Comparison of ENCODE assay signal across 1 cellular context in genomic region chr6:157424491-157425020, GRCh38.
TF ChIP-seq lines count a peak whose summit lies in the region.

No MANE protein-coding gene starts in this region.

TF ChIP-seq in HepG2, 621 proteins besides CTCF, POLR2A, EP300 and RAD21 (continued from another document and continues in another):
- TF ChIP-seq, protein P1, sequence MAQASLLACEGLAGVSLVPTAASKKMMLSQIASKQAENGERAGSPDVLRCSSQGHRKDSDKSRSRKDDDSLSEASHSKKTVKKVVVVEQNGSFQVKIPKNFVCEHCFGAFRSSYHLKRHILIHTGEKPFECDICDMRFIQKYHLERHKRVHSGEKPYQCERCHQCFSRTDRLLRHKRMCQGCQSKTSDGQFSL (CRISPR knock-in tag; IDR thresholded peaks at IDR 0.05), result no peak
- TF ChIP-seq, protein P2, sequence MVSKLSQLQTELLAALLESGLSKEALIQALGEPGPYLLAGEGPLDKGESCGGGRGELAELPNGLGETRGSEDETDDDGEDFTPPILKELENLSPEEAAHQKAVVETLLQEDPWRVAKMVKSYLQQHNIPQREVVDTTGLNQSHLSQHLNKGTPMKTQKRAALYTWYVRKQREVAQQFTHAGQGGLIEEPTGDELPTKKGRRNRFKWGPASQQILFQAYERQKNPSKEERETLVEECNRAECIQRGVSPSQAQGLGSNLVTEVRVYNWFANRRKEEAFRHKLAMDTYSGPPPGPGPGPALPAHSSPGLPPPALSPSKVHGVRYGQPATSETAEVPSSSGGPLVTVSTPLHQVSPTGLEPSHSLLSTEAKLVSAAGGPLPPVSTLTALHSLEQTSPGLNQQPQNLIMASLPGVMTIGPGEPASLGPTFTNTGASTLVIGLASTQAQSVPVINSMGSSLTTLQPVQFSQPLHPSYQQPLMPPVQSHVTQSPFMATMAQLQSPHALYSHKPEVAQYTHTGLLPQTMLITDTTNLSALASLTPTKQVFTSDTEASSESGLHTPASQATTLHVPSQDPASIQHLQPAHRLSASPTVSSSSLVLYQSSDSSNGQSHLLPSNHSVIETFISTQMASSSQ (IDR thresholded peaks at IDR 0.05; ENCODE audit: low read depth), result peak; percentile 59
- TF ChIP-seq, protein P2 (CRISPR knock-in tag; IDR thresholded peaks at IDR 0.05; ENCODE audit: borderline replicate concordance), result peak; percentile 69; the same call in 1 of the 2 replicates
- no peak for TF ChIP-seq ZNF329 (CRISPR knock-in tag; IDR thresholded peaks at IDR 0.05; ENCODE audit: low read depth)
- no peak for TF ChIP-seq HNRNPH1 (optimal IDR thresholded peaks at IDR 0.05; ENCODE audit: low read depth, low read length)
- no peak for TF ChIP-seq SMAD9 (CRISPR knock-in tag; IDR thresholded peaks at IDR 0.05)
- TF ChIP-seq FOXP4 (CRISPR knock-in tag; IDR thresholded peaks at IDR 0.05), result peak; percentile 57; the same call in 1 of the 2 replicates
- TF ChIP-seq ZNF687 (CRISPR knock-in tag; IDR thresholded peaks at IDR 0.05), result 0 out of 2 replicates have a peak, but pooled peaks have one; percentile 21
- no peak for TF ChIP-seq ZNF572 (CRISPR knock-in tag; IDR thresholded peaks at IDR 0.05)
- TF ChIP-seq NCOA1 (CRISPR knock-in tag; IDR thresholded peaks at IDR 0.05), result no peak
- no peak for TF ChIP-seq IKZF1 (IDR thresholded peaks at IDR 0.05)
- no peak for TF ChIP-seq ADNP (CRISPR knock-in tag; IDR thresholded peaks at IDR 0.05)
- 0 out of 2 replicates have a peak, but pooled peaks have one; percentile 42 for TF ChIP-seq KLF12 (CRISPR knock-in tag; IDR thresholded peaks at IDR 0.05; ENCODE audit: borderline replicate concordance)
- TF ChIP-seq ERF (CRISPR knock-in tag; IDR thresholded peaks at IDR 0.05), result peak; percentile 34; the same call in 1 of the 2 replicates
- no peak for TF ChIP-seq PPARG (CRISPR knock-in tag; conservative IDR thresholded peaks at IDR 0.05)
- TF ChIP-seq, protein P3, sequence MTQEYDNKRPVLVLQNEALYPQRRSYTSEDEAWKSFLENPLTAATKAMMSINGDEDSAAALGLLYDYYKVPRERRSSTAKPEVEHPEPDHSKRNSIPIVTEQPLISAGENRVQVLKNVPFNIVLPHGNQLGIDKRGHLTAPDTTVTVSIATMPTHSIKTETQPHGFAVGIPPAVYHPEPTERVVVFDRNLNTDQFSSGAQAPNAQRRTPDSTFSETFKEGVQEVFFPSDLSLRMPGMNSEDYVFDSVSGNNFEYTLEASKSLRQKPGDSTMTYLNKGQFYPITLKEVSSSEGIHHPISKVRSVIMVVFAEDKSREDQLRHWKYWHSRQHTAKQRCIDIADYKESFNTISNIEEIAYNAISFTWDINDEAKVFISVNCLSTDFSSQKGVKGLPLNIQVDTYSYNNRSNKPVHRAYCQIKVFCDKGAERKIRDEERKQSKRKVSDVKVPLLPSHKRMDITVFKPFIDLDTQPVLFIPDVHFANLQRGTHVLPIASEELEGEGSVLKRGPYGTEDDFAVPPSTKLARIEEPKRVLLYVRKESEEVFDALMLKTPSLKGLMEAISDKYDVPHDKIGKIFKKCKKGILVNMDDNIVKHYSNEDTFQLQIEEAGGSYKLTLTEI (CRISPR knock-in tag; conservative IDR thresholded peaks at IDR 0.05), result no peak
- TF ChIP-seq CHD4 (IDR thresholded peaks at IDR 0.05; ENCODE audit: borderline replicate concordance, low read length), result no peak
- no peak for TF ChIP-seq ZBTB38 (CRISPR knock-in tag; IDR thresholded peaks at IDR 0.05)
- no peak for TF ChIP-seq ZNF629 (CRISPR knock-in tag; conservative IDR thresholded peaks at IDR 0.05)
- no peak for TF ChIP-seq ZNF768 (CRISPR knock-in tag; IDR thresholded peaks at IDR 0.05)
- TF ChIP-seq RFXAP (CRISPR knock-in tag; IDR thresholded peaks at IDR 0.05; ENCODE audit: borderline replicate concordance), result no peak
- TF ChIP-seq ZNF256 (CRISPR knock-in tag; conservative IDR thresholded peaks at IDR 0.05), result no peak
- no peak for TF ChIP-seq HNRNPLL (IDR thresholded peaks at IDR 0.05; ENCODE audit: low read depth, low read length, poor library complexity, severe bottlenecking)
- TF ChIP-seq ZNF652 (CRISPR knock-in tag; IDR thresholded peaks at IDR 0.05; ENCODE audit: borderline replicate concordance, low read depth), result peak; percentile 94
- TF ChIP-seq RNF2 (conservative IDR thresholded peaks at IDR 0.05; ENCODE audit: low read depth), result no peak
- TF ChIP-seq, protein P4, sequence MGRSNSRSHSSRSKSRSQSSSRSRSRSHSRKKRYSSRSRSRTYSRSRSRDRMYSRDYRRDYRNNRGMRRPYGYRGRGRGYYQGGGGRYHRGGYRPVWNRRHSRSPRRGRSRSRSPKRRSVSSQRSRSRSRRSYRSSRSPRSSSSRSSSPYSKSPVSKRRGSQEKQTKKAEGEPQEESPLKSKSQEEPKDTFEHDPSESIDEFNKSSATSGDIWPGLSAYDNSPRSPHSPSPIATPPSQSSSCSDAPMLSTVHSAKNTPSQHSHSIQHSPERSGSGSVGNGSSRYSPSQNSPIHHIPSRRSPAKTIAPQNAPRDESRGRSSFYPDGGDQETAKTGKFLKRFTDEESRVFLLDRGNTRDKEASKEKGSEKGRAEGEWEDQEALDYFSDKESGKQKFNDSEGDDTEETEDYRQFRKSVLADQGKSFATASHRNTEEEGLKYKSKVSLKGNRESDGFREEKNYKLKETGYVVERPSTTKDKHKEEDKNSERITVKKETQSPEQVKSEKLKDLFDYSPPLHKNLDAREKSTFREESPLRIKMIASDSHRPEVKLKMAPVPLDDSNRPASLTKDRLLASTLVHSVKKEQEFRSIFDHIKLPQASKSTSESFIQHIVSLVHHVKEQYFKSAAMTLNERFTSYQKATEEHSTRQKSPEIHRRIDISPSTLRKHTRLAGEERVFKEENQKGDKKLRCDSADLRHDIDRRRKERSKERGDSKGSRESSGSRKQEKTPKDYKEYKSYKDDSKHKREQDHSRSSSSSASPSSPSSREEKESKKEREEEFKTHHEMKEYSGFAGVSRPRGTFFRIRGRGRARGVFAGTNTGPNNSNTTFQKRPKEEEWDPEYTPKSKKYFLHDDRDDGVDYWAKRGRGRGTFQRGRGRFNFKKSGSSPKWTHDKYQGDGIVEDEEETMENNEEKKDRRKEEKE (IDR thresholded peaks at IDR 0.05), result no peak
- TF ChIP-seq ZNF264 (CRISPR knock-in tag; IDR thresholded peaks at IDR 0.05), result no peak
- TF ChIP-seq, protein P5, sequence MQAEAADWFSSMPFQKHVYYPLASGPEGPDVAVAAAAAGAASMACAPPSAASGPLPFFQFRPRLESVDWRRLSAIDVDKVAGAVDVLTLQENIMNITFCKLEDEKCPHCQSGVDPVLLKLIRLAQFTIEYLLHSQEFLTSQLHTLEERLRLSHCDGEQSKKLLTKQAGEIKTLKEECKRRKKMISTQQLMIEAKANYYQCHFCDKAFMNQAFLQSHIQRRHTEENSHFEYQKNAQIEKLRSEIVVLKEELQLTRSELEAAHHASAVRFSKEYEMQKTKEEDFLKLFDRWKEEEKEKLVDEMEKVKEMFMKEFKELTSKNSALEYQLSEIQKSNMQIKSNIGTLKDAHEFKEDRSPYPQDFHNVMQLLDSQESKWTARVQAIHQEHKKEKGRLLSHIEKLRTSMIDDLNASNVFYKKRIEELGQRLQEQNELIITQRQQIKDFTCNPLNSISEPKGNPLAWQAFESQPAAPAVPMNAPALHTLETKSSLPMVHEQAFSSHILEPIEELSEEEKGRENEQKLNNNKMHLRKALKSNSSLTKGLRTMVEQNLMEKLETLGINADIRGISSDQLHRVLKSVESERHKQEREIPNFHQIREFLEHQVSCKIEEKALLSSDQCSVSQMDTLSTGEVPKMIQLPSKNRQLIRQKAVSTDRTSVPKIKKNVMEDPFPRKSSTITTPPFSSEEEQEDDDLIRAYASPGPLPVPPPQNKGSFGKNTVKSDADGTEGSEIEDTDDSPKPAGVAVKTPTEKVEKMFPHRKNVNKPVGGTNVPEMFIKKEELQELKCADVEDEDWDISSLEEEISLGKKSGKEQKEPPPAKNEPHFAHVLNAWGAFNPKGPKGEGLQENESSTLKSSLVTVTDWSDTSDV (CRISPR knock-in tag; IDR thresholded peaks at IDR 0.05), result no peak
- no peak for TF ChIP-seq ZNF17 (CRISPR knock-in tag; IDR thresholded peaks at IDR 0.05)
- no peak for TF ChIP-seq ZSCAN25 (CRISPR knock-in tag; IDR thresholded peaks at IDR 0.05)
- peak; percentile 51; the same call in 1 of the 2 replicates for TF ChIP-seq SALL1 (CRISPR knock-in tag; IDR thresholded peaks at IDR 0.05)
- TF ChIP-seq, protein P6, sequence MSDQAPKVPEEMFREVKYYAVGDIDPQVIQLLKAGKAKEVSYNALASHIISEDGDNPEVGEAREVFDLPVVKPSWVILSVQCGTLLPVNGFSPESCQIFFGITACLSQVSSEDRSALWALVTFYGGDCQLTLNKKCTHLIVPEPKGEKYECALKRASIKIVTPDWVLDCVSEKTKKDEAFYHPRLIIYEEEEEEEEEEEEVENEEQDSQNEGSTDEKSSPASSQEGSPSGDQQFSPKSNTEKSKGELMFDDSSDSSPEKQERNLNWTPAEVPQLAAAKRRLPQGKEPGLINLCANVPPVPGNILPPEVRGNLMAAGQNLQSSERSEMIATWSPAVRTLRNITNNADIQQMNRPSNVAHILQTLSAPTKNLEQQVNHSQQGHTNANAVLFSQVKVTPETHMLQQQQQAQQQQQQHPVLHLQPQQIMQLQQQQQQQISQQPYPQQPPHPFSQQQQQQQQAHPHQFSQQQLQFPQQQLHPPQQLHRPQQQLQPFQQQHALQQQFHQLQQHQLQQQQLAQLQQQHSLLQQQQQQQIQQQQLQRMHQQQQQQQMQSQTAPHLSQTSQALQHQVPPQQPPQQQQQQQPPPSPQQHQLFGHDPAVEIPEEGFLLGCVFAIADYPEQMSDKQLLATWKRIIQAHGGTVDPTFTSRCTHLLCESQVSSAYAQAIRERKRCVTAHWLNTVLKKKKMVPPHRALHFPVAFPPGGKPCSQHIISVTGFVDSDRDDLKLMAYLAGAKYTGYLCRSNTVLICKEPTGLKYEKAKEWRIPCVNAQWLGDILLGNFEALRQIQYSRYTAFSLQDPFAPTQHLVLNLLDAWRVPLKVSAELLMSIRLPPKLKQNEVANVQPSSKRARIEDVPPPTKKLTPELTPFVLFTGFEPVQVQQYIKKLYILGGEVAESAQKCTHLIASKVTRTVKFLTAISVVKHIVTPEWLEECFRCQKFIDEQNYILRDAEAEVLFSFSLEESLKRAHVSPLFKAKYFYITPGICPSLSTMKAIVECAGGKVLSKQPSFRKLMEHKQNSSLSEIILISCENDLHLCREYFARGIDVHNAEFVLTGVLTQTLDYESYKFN (CRISPR knock-in tag; conservative IDR thresholded peaks at IDR 0.05), result peak; percentile 60
- TF ChIP-seq ZNF639 (CRISPR knock-in tag; conservative IDR thresholded peaks at IDR 0.05), result no peak
- TF ChIP-seq RXRB (CRISPR knock-in tag; IDR thresholded peaks at IDR 0.05; ENCODE audit: borderline replicate concordance), result peak; percentile 57
- no peak for TF ChIP-seq ZNF616 (CRISPR knock-in tag; IDR thresholded peaks at IDR 0.05; ENCODE audit: low read depth)
- no peak for TF ChIP-seq PHF8 (CRISPR knock-in tag; IDR thresholded peaks at IDR 0.05)
